Comparison of ENCODE assay signal across 14 cellular contexts in genomic region chr6:15462717-15463525, GRCh38.
DNase-seq lines count a peak whose midpoint lies in the region; ATAC-seq and TF ChIP-seq lines count a peak whose summit lies in the region.
"Had no signal": no experiment of that assay in that cellular context is flagged by ENCODE, and none has a peak within 500 bp of the region (broad histone marks: within the 10 kb centered on the region; RNA-seq: fewer than 3 reads in every experiment).

No MANE protein-coding gene starts in this region.

- intact Hi-C loops in lower lobe of right lung (cut with DNase I), result no loop called here

- no CpG with 5 or more reads among the region's 8 CpGs for WGBS in H9 (ENCODE audit: extremely low coverage, insufficient read length, low lambda C conversion rate)
- WGBS in tibial nerve, 2 donors, result 40 to 49% methylated on average over 8 of the region's 8 CpGs

- H3K9me3 ChIP-seq in H9 (ENCODE audit: control insufficient read depth, low read depth, low read length) (no peaks in the 10 kb centered on the region), lower lobe of right lung (no peaks in the 10 kb centered on the region), tibial nerve (no peaks in the 10 kb centered on the region)
- H3K9me3 ChIP-seq: colonic mucosa had no signal

- H3K4me3 ChIP-seq in AG10803 (ENCODE audit: low read length) (no peak overlapping the region), lower lobe of right lung (no peak overlapping the region), tibial nerve (no peak overlapping the region)
- H3K4me3 ChIP-seq: colonic mucosa had no signal

- H3T11ph ChIP-seq in H9 (ENCODE audit: low read length), result no peak overlapping the region

- H2BK5ac ChIP-seq in H9 (ENCODE audit: insufficient read length, low read length), result no peak overlapping the region

- TF ChIP-seq CTCF in AG10803 (conservative IDR thresholded peaks at IDR 0.05; ENCODE audit: low read length) (no peak), H9 (conservative IDR thresholded peaks at IDR 0.05) (no peak), lower lobe of right lung (IDR thresholded peaks at IDR 0.05) (no peak), tibial nerve (IDR thresholded peaks at IDR 0.05) (no peak), GM13977 (IDR thresholded peaks at IDR 0.05; ENCODE audit: extremely low read depth, insufficient read depth, missing control alignments) (no peak)

- H3K27me3 ChIP-seq in H9 (ENCODE audit: insufficient read depth, low read length) (no peaks in the 10 kb centered on the region), lower lobe of right lung (ENCODE audit: low read depth) (no peaks in the 10 kb centered on the region), tibial nerve (no peaks in the 10 kb centered on the region)
- H3K27me3 ChIP-seq: colonic mucosa had no signal

- no peak overlapping the region for H2AFZ ChIP-seq in H9 (ENCODE audit: low read length)

- H2BK20ac ChIP-seq in H9 (ENCODE audit: low read depth, low read length, poor library complexity, severe bottlenecking), result no peak overlapping the region

- no peak overlapping the region for H3K9ac ChIP-seq in H9 (ENCODE audit: extremely low read depth, insufficient read length, low read length)

- ATAC-seq in lower lobe of right lung (no peak), HG03565 (IDR thresholded peaks at IDR 0.05; ENCODE audit: unreplicated experiment) (no peak)

- peaks cover 76% of the 10 kb centered on the region for H3K79me2 ChIP-seq in H9 (ENCODE audit: insufficient read depth, low read length)

- H2AK5ac ChIP-seq in H9 (ENCODE audit: insufficient read length, low read length), result no peak overlapping the region

- no peak for TF ChIP-seq EP300 in tibial nerve (IDR thresholded peaks at IDR 0.05)

- H3K23ac ChIP-seq in H9 (ENCODE audit: insufficient read length, low read depth, low read length), result no peak overlapping the region

- no peak overlapping the region for H2BK15ac ChIP-seq in H9 (ENCODE audit: low read depth, low read length)

- in situ Hi-C loops in GM13977 (cut with MboI; ENCODE audit: low pct_unique_long_range_greater_than_20kb, low sequenced_read_pairs, unreplicated experiment), result no loop called here

- DNase-seq in AG10803 (ENCODE audit: low read depth), result peak; percentile 71
- DNase-seq in H9, result no peak
- DNase-seq in astrocyte of the hippocampus (ENCODE audit: low read depth, low spot score), result peak; percentile 44
- DNase-seq in lower lobe of right lung, result no peak
- DNase-seq in tibial nerve (ENCODE audit: low spot score in 2 of 2), result no peak
- no peak for DNase-seq in putamen (ENCODE audit: low spot score)
- DNase-seq in GM13977 (ENCODE audit: low spot score), result no peak
- DNase-seq: activated CD4-positive, alpha-beta T cell treated with anti-CD3 and anti-CD28 coated beads, Interleukin-2, amount 50 U/mL, for 1 hour; activated T-cell treated with anti-CD3 and anti-CD28 coated beads, Interleukin-2, amount 50 U/mL, for 72 hours; colonic mucosa; Kasumi-1; NCI-H524 treated with DMSO at 0.1 percent for 48 hours had no signal

- no peak overlapping the region for H3K4me2 ChIP-seq in H9 (ENCODE audit: insufficient read depth, insufficient read length, low read length)

- H3K36me3 Mint-ChIP-seq in H9 (ENCODE audit: insufficient read depth in 1 of 3, low read depth in 3 of 3), result peaks cover 17 to 33% (median 22%) of the 10 kb centered on the region in 3 experiments; a peak in 6 of 7 replicates

- no peak overlapping the region for H3K27ac ChIP-seq in H9 (ENCODE audit: insufficient read length, low read depth, low read length)
- peak overlapping the region; percentile 42 for H3K27ac ChIP-seq in lower lobe of right lung
- peak overlapping the region in 1 of 4 donors; percentile 41 for H3K27ac ChIP-seq in tibial nerve
- H3K27ac ChIP-seq: C4-2B, colonic mucosa had no signal

- H3K36me3 ChIP-seq in lower lobe of right lung, result no peaks in the 10 kb centered on the region
- no peaks in the 10 kb centered on the region for H3K36me3 ChIP-seq in tibial nerve
- H3K36me3 ChIP-seq: colonic mucosa had no signal

- no peak overlapping the region for H3K56ac ChIP-seq in H9 (ENCODE audit: insufficient read length, low read depth, low read length)

- H3K9me3 Mint-ChIP-seq in H9, result no peaks in the 10 kb centered on the region
- H3K9me3 Mint-ChIP-seq: activated T-cell treated with anti-CD3 and anti-CD28 coated beads, Interleukin-2, amount 50 U/mL, for 72 hours had no signal

- peaks cover 11% of the 10 kb centered on the region for H3K79me1 ChIP-seq in H9 (ENCODE audit: insufficient read depth, low read depth, low read length, poor library complexity, severe bottlenecking)

- H3K4me1 Mint-ChIP-seq in H9, result peaks cover 52 to 57% of the 10 kb centered on the region in 2 experiments

- no peak overlapping the region for H3K14ac ChIP-seq in H9 (ENCODE audit: insufficient read depth, low read length)

- no peak overlapping the region for H3K18ac ChIP-seq in H9 (ENCODE audit: insufficient read length, low read depth, low read length)

- no peak overlapping the region for H2BK120ac ChIP-seq in H9 (ENCODE audit: low read depth, low read length, poor library complexity, severe bottlenecking)

- no peaks in the 10 kb centered on the region; the same call in 1 of the 2 replicates for H3K27me3 Mint-ChIP-seq in H9 (ENCODE audit: low read depth)

- H3K4me3 Mint-ChIP-seq in H9, result no peak overlapping the region

- peaks cover 4% of the 10 kb centered on the region for H4K20me1 ChIP-seq in H9 (ENCODE audit: control insufficient read depth, insufficient read depth, insufficient read length)

- no peak overlapping the region for H4K5ac ChIP-seq in H9 (ENCODE audit: insufficient read length, low read depth, low read length)

- no peak overlapping the region for H4K8ac ChIP-seq in H9 (replicated peaks; ENCODE audit: insufficient read length, low read depth, low read length)

- H3K23me2 ChIP-seq in H9 (ENCODE audit: insufficient read length, low read depth, low read length, poor library complexity, severe bottlenecking), result no peaks in the 10 kb centered on the region

- H3K27ac Mint-ChIP-seq in H9, result peak overlapping the region in 2 of 3 experiments; percentile 14 to 40; a peak in 2 of 7 replicates
- H3K27ac Mint-ChIP-seq: activated T-cell treated with anti-CD3 and anti-CD28 coated beads, Interleukin-2, amount 50 U/mL, for 72 hours had no signal

- no peak for TF ChIP-seq POLR2A in tibial nerve (IDR thresholded peaks at IDR 0.05)

- H3K4ac ChIP-seq in H9 (ENCODE audit: low read depth, low read length), result no peak overlapping the region

- H2BK12ac ChIP-seq in H9 (ENCODE audit: insufficient read length, low read depth, low read length), result no peak overlapping the region

- H3K4me1 ChIP-seq in H9 (ENCODE audit: insufficient read depth, low read length), result peaks cover 9% of the 10 kb centered on the region; the same call in 1 of the 2 replicates
- peaks cover 40% of the 10 kb centered on the region for H3K4me1 ChIP-seq in lower lobe of right lung
- H3K4me1 ChIP-seq in tibial nerve, result peaks cover 0 to 37% (median 12%) of the 10 kb centered on the region in 4 donors
- H3K4me1 ChIP-seq: colonic mucosa had no signal

- no peak overlapping the region for H4K91ac ChIP-seq in H9 (ENCODE audit: insufficient read length, low read depth, low read length)

Comparison
In these comparisons a context has a peak if more than half of its experiments do, and no peak if none do; other contexts are left out.
1. DNase-seq: peak in AG10803 (single experiment) and astrocyte of the hippocampus (single experiment); none in H9 (single experiment), lower lobe of right lung (single experiment), tibial nerve (0 of 2), putamen (single experiment) and GM13977 (single experiment).